In genomic region chr6:157724138-157724537, GRCh38 we compare ENCODE assay signal across 1 cellular context.
TF ChIP-seq lines count a peak whose summit lies in the region.

No MANE protein-coding gene starts in this region.

TF ChIP-seq in IMR-90, 13 proteins besides CTCF, POLR2A, EP300 and RAD21:
- TF ChIP-seq CEBPB (IDR thresholded peaks at IDR 0.05; ENCODE audit: low read depth, low read length) = no peak
- no peak for TF ChIP-seq MAFK (IDR thresholded peaks at IDR 0.05; ENCODE audit: low read depth, low read length)
- TF ChIP-seq CHD1 (IDR thresholded peaks at IDR 0.05; ENCODE audit: low read depth, low read length) = no peak
- no peak for TF ChIP-seq NFE2L2 (IDR thresholded peaks at IDR 0.05; ENCODE audit: low read depth, low read length)
- TF ChIP-seq, protein P1, sequence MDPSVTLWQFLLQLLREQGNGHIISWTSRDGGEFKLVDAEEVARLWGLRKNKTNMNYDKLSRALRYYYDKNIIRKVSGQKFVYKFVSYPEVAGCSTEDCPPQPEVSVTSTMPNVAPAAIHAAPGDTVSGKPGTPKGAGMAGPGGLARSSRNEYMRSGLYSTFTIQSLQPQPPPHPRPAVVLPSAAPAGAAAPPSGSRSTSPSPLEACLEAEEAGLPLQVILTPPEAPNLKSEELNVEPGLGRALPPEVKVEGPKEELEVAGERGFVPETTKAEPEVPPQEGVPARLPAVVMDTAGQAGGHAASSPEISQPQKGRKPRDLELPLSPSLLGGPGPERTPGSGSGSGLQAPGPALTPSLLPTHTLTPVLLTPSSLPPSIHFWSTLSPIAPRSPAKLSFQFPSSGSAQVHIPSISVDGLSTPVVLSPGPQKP (IDR thresholded peaks at IDR 0.05; ENCODE audit: borderline replicate concordance, low read depth, low read length) = no peak
- TF ChIP-seq SMC3 (IDR thresholded peaks at IDR 0.05; ENCODE audit: low read depth, low read length) = no peak
- no peak for TF ChIP-seq FOS (IDR thresholded peaks at IDR 0.05; ENCODE audit: low read depth, low read length)
- TF ChIP-seq BHLHE40 (IDR thresholded peaks at IDR 0.05; ENCODE audit: low read depth, low read length) = no peak
- no peak for TF ChIP-seq RFX5 (IDR thresholded peaks at IDR 0.05; ENCODE audit: low read depth, low read length)
- TF ChIP-seq, protein P2, sequence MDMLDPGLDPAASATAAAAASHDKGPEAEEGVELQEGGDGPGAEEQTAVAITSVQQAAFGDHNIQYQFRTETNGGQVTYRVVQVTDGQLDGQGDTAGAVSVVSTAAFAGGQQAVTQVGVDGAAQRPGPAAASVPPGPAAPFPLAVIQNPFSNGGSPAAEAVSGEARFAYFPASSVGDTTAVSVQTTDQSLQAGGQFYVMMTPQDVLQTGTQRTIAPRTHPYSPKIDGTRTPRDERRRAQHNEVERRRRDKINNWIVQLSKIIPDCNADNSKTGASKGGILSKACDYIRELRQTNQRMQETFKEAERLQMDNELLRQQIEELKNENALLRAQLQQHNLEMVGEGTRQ (IDR thresholded peaks at IDR 0.05; ENCODE audit: low read depth, low read length) = no peak
- TF ChIP-seq MAZ (IDR thresholded peaks at IDR 0.05; ENCODE audit: borderline replicate concordance, low read depth, low read length) = no peak
